ENCODE assay signal across 15 cellular contexts in genomic region chr2:62185828-62186483, GRCh38.
"Had no signal": no experiment of that assay in that cellular context is flagged by ENCODE, and none has a peak within 500 bp of the region (broad histone marks: within the 10 kb centered on the region; RNA-seq: fewer than 3 reads in every experiment).

No MANE protein-coding gene starts in this region.

- H3K27ac Mint-ChIP-seq: activated T-helper 1 cell treated with anti-CD3 and anti-CD28 coated beads, Interleukin-12 subunit alpha, Interleukin-12 subunit beta, Interleukin-2, Interleukin-4 antibody, amounts not matched to agents 30 ng/mL and 10 ng/mL and 1 ng/mL, durations not matched to agents 14 hours and 24 hours and 36 hours; memory B cell; naive thymus-derived CD4-positive, alpha-beta T cell; stimulated activated memory B cell treated with anti-CD40 and anti-IgM and Interleukin-4, amounts not matched to agents 10 μg/mL and 1 μg/mL and 100 μg/mL, for 72 hours had no signal

- H3K9me3 ChIP-seq: mucosa of descending colon, pancreas, tibial artery, vagina had no signal

- H3K4me1 Mint-ChIP-seq: stimulated activated memory B cell treated with anti-CD40 and anti-IgM and Interleukin-4, amounts not matched to agents 10 μg/mL and 1 μg/mL and 100 μg/mL, for 72 hours had no signal

- H3K27ac ChIP-seq: epithelial cell of prostate, tibial artery, vagina had no signal

- H3K36me3 Mint-ChIP-seq: memory B cell; naive thymus-derived CD4-positive, alpha-beta T cell; stimulated activated memory B cell treated with anti-CD40 and anti-IgM and Interleukin-4, amounts not matched to agents 10 μg/mL and 1 μg/mL and 100 μg/mL, for 72 hours had no signal

- H3K36me3 ChIP-seq: pancreas, tibial artery, vagina had no signal

- H3K4me3 Mint-ChIP-seq: activated T-helper 1 cell treated with anti-CD3 and anti-CD28 coated beads, Interleukin-12 subunit alpha, Interleukin-12 subunit beta, Interleukin-2, Interleukin-4 antibody, amounts not matched to agents 30 ng/mL and 10 ng/mL and 1 ng/mL, durations not matched to agents 14 hours and 24 hours and 36 hours; memory B cell; naive thymus-derived CD4-positive, alpha-beta T cell; stimulated activated memory B cell treated with anti-CD40 and anti-IgM and Interleukin-4, amounts not matched to agents 10 μg/mL and 1 μg/mL and 100 μg/mL, for 72 hours had no signal

- H3K9me3 Mint-ChIP-seq: memory B cell; stimulated activated memory B cell treated with anti-CD40 and anti-IgM and Interleukin-4, amounts not matched to agents 10 μg/mL and 1 μg/mL and 100 μg/mL, for 72 hours had no signal

- H3K27me3 ChIP-seq: pancreas, tibial artery, vagina had no signal

- H3K4me3 ChIP-seq: mucosa of descending colon, tibial artery, vagina had no signal

- ATAC-seq: mucosa of descending colon; naive thymus-derived CD4-positive, alpha-beta T cell; stimulated activated memory B cell treated with anti-CD40 and anti-IgM and Interleukin-4, amounts not matched to agents 10 μg/mL and 1 μg/mL and 100 μg/mL, for 72 hours had no signal

- H3K4me1 ChIP-seq: vagina had no signal

- H3K27me3 Mint-ChIP-seq: memory B cell; stimulated activated memory B cell treated with anti-CD40 and anti-IgM and Interleukin-4, amounts not matched to agents 10 μg/mL and 1 μg/mL and 100 μg/mL, for 72 hours had no signal

- DNase-seq: activated CD4-positive, alpha-beta T cell treated with anti-CD3 and anti-CD28 coated beads, Interleukin-2, amount 50 U/mL, for 1 hour; activated CD8-positive, alpha-beta memory T cell treated with anti-CD3 and anti-CD28 coated beads for 24 hours; dermis blood vessel endothelial cell; foreskin melanocyte; left cardiac atrium; mucosa of descending colon; naive thymus-derived CD4-positive, alpha-beta T cell; pancreas; T-helper 2 cell; tibial artery had no signal
